In the genomic region with DNA sequence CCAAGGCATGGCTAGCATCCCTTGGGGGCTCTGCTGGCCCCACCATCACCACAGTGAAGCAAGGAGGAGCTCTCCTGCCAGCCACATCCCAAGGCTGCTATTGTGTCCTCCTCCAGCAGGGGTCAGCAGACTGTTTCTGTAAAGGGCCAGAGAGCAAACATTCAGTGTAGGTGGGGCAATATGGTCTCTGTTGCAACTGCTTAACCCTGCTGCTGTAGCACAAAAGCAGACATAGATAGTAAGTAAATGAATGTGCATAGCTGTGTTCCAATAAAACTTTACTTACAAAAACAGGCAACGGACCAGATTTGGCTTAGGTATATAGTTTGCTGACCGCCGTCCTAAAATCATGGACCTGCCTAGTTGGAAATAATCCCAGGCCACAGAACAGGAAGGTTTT, we compare ENCODE assay signal across 8 cellular contexts. TPM values are rescaled to one million over a fixed set of nuclear protein-coding genes. Genes with fewer than 3 reads are reported as not detected.
DNase-seq lines count a peak whose midpoint lies in the region; ATAC-seq and TF ChIP-seq lines count a peak whose summit lies in the region.

No MANE protein-coding gene starts in this region.

- peaks cover 4% of the 10 kb centered on the region for H3K4me1 ChIP-seq in effector memory CD4-positive, alpha-beta T cell (ENCODE audit: control insufficient read depth, insufficient read depth, low read length, poor library complexity, severe bottlenecking)
- no peaks in the 10 kb centered on the region for H3K4me1 ChIP-seq in mucosa of descending colon (ENCODE audit: low read depth)

- H3K27me3 ChIP-seq in effector memory CD4-positive, alpha-beta T cell (replicated peaks; ENCODE audit: control insufficient read depth, insufficient read depth, low read length, poor library complexity, severe bottlenecking): no peaks in the 10 kb centered on the region

- DNase-seq in NK-92 treated with Interleukin-12 subunit alpha and Interleukin-12 subunit beta, amount 100 ng/mL, for 24 hours (lab: John Stamatoyannopoulos, UW): peak; percentile 36
- DNase-seq in NK-92 (lab: John Stamatoyannopoulos, UW; ENCODE audit: unreplicated experiment) (no peak), HK-2 (ENCODE audit: unreplicated experiment) (peak; percentile 61), NCI-H774 (lab: John Stamatoyannopoulos, UW) (peak; percentile 64), mucosa of descending colon (peak in 2 of 3 donors; percentile 84 to 90)
- DNase-seq in activated CD4-positive, alpha-beta T cell treated with anti-CD3 and anti-CD28 coated beads, Interleukin-2, amount 50 U/mL, for 4 hours: peak; percentile 67 to 68
- peak; percentile 17 to 45 (median 30) for DNase-seq in effector memory CD4-positive, alpha-beta T cell
- DNase-seq in stimulated activated CD8-positive, alpha-beta memory T cell treated with anti-CD3 and anti-CD28 coated beads, Interleukin-4, amount 100 ng/mL, for 4 hours (ENCODE audit: low read depth in 2 of 2, low spot score in 1 of 2): peak; percentile 28 to 54

- no peaks in the 10 kb centered on the region for H3K9me3 ChIP-seq in effector memory CD4-positive, alpha-beta T cell (ENCODE audit: control insufficient read depth, low read length)
- H3K9me3 ChIP-seq in mucosa of descending colon: no peaks in the 10 kb centered on the region

- ATAC-seq in mucosa of descending colon: peak; percentile 94

- H3K27ac ChIP-seq in effector memory CD4-positive, alpha-beta T cell (ENCODE audit: insufficient read depth, low read length, poor library complexity, severe bottlenecking): no peak overlapping the region

- intact Hi-C loops in mucosa of descending colon (cut with DNase I, micrococcal nuclease): loop anchor here (5.0 to 10.0 kb wide), 3 partner anchors 211 to 421 kb away; no protein-coding TSS in a partner anchor

- H3K4me3 ChIP-seq in effector memory CD4-positive, alpha-beta T cell (ENCODE audit: insufficient read depth, low read depth, low read length, poor library complexity, severe bottlenecking): no peak overlapping the region
- H3K4me3 ChIP-seq in mucosa of descending colon: no peak overlapping the region

- H3K36me3 ChIP-seq in effector memory CD4-positive, alpha-beta T cell (ENCODE audit: control insufficient read depth, insufficient read depth, low read length): no peaks in the 10 kb centered on the region
- no peaks in the 10 kb centered on the region for H3K36me3 ChIP-seq in mucosa of descending colon (ENCODE audit: low read depth)

- TF ChIP-seq CTCF in mucosa of descending colon (IDR thresholded peaks at IDR 0.05): peak; percentile 89

RNA-seq across cellular contexts. Expression of a gene that starts 36.4 kb away (rescaled TPM):
- total RNA-seq in mucosa of descending colon: 10 to 100 TPM; 20.8 to 56.6 (median 38.2) TPM
